8 cellular contexts compared by ENCODE assay signal in the genomic region with DNA sequence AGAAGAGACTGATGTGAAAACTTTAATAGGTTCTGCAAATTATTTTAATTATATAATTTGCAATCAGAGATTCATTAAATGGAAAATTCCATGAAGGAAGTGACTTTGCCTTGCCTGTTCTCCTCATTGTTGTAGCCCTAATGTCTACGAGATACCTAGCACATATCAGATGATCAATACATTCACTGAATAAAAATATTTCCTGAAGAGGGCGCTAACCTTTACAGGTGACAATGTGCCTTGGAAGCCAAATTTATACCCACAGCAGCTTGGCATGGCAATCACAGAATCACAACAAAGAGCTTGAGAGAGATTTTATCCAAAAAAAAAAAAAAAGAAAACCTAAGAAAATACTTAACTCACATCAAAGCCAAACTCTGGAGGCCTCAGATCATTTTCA. TPM values are rescaled to one million over a fixed set of nuclear protein-coding genes. Genes with fewer than 3 reads are reported as not detected.
A peak's percentile ranks its signal among the peaks of the same experiment; 100 is the strongest.
DNase-seq lines count a peak whose midpoint lies in the region; ATAC-seq and TF ChIP-seq lines count a peak whose summit lies in the region.

No MANE protein-coding gene starts in this region.

- no peaks in the 10 kb centered on the region for H3K27me3 Mint-ChIP-seq in chondrocyte (ENCODE audit: low read depth)

- H3K4me1 ChIP-seq in cardiac muscle cell (ENCODE audit: low read depth) (no peaks in the 10 kb centered on the region), smooth muscle cell (ENCODE audit: low read depth) (no peaks in the 10 kb centered on the region)

- H3K27ac ChIP-seq in cardiac muscle cell (no peak overlapping the region), smooth muscle cell (ENCODE audit: low read depth) (no peak overlapping the region)

- H3K4me3 ChIP-seq in cardiac muscle cell, result no peak overlapping the region
- H3K4me3 ChIP-seq in smooth muscle cell, result no peak overlapping the region

- no peak for TF ChIP-seq POLR2A in GM18505 (IDR thresholded peaks at IDR 0.05; ENCODE audit: borderline replicate concordance, extremely low read depth, insufficient read depth, insufficient read length)

- H3K9ac ChIP-seq in smooth muscle cell (ENCODE audit: low read depth), result no peak overlapping the region

- H3K9me3 Mint-ChIP-seq in chondrocyte (ENCODE audit: low read depth), result no peaks in the 10 kb centered on the region

- no peaks in the 10 kb centered on the region for H3K79me2 ChIP-seq in smooth muscle cell (ENCODE audit: low read depth)

- 74% methylated on average over 2 of the region's 2 CpGs for whole genome bisulfite sequencing in smooth muscle cell (ENCODE audit: low lambda C conversion rate)

- H3K9me3 ChIP-seq in cardiac muscle cell (ENCODE audit: low read depth), result no peaks in the 10 kb centered on the region
- no peaks in the 10 kb centered on the region for H3K9me3 ChIP-seq in smooth muscle cell (replicated peaks; ENCODE audit: low read depth)

- no peak overlapping the region for H3K4me2 ChIP-seq in smooth muscle cell

- intact Hi-C loops in left cardiac atrium (cut with DNase I), result no loop called here

- H3K4me1 Mint-ChIP-seq in chondrocyte (ENCODE audit: low read depth), result peaks cover 8% of the 10 kb centered on the region

- no peaks in the 10 kb centered on the region for H3F3A ChIP-seq in smooth muscle cell (ENCODE audit: low read depth)

- no peak overlapping the region for H3K27ac Mint-ChIP-seq in chondrocyte (ENCODE audit: unreplicated experiment)

- ATAC-seq in left cardiac atrium (no peak), esophagus mucosa (no peak), GM18505 (IDR thresholded peaks at IDR 0.05; ENCODE audit: unreplicated experiment) (no peak), HG02870 (IDR thresholded peaks at IDR 0.05; ENCODE audit: unreplicated experiment) (no peak)

- TF ChIP-seq CTCF in cardiac muscle cell (IDR thresholded peaks at IDR 0.05; ENCODE audit: low read depth, low read length) (peak; percentile 18), chondrocyte (IDR thresholded peaks at IDR 0.05) (peak; percentile 72), smooth muscle cell (IDR thresholded peaks at IDR 0.05; ENCODE audit: borderline replicate concordance, insufficient read depth, poor library complexity, severe bottlenecking) (peak; percentile 28)

- H3K36me3 ChIP-seq in cardiac muscle cell, result peaks cover 49% of the 10 kb centered on the region
- no peaks in the 10 kb centered on the region for H3K36me3 ChIP-seq in smooth muscle cell (ENCODE audit: low read depth)

- peaks cover 9% of the 10 kb centered on the region for H3K36me3 Mint-ChIP-seq in chondrocyte (ENCODE audit: low read depth)

- H3K27me3 ChIP-seq in cardiac muscle cell, result no peaks in the 10 kb centered on the region
- H3K27me3 ChIP-seq in smooth muscle cell (ENCODE audit: low read depth), result no peaks in the 10 kb centered on the region

- no peak overlapping the region for H2AFZ ChIP-seq in smooth muscle cell (ENCODE audit: low read depth)

- DNase-seq in cardiac muscle cell (ENCODE audit: low read depth in 1 of 2, low spot score in 1 of 2), result peak; percentile 7 to 59
- DNase-seq in left cardiac atrium, result no peak
- peak; percentile 36 for DNase-seq in NCI-H1436 (lab: John Stamatoyannopoulos, UW)
- no peak for DNase-seq in chondrocyte (ENCODE audit: low spot score)
- no peak for DNase-seq in smooth muscle cell (lab: John Stamatoyannopoulos, UW; ENCODE audit: unreplicated experiment)

- no peaks in the 10 kb centered on the region for H4K20me1 ChIP-seq in smooth muscle cell (ENCODE audit: low read depth)

- no peak overlapping the region for H3K4me3 Mint-ChIP-seq in chondrocyte (ENCODE audit: unreplicated experiment)

RNA-seq across cellular contexts. Expression of a gene that starts 17.4 kb away (rescaled TPM):
- total RNA-seq in cardiac muscle cell (6.7 and 9.4 TPM in 2 replicates), left cardiac atrium (10 to 100 TPM in 1 of 2 donors, 1 to 10 TPM in 1; 6.8 to 11.7 TPM), chondrocyte (6.1 to 10.2 TPM (median 7.6 TPM) in 3 replicates), smooth muscle cell (12.5 and 13.1 TPM in 2 replicates), esophagus mucosa (5.6 TPM)
- polyA plus RNA-seq in cardiac muscle cell (5.6 and 6.5 TPM in 2 replicates), smooth muscle cell (3.8 and 4.3 TPM in 2 replicates)

RNA-seq across cellular contexts. Expression of a gene that starts 36.1 kb away (rescaled TPM):
- total RNA-seq in cardiac muscle cell (43.8 and 53.7 TPM in 2 replicates), left cardiac atrium (10 to 100 TPM; 72.1 to 94.6 TPM), chondrocyte (98.3 to 107 TPM (median 104 TPM) in 3 replicates), smooth muscle cell (93.1 and 101 TPM in 2 replicates), esophagus mucosa (56.1 TPM)
- polyA plus RNA-seq in cardiac muscle cell (154 and 164 TPM in 2 replicates), smooth muscle cell (136 and 139 TPM in 2 replicates)

RNA-seq across cellular contexts. Expression of a gene that starts 42.0 kb away (rescaled TPM):
- total RNA-seq in cardiac muscle cell (33.6 and 55.7 TPM in 2 replicates), left cardiac atrium (100 to 1,000 TPM in 1 of 2 donors, 10 to 100 TPM in 1; 77.5 to 392 TPM), chondrocyte (20.0 to 78.4 TPM (median 71.9 TPM) in 3 replicates), smooth muscle cell (34.2 and 34.5 TPM in 2 replicates), esophagus mucosa (19.1 TPM)
- polyA plus RNA-seq in cardiac muscle cell (42.0 and 91.1 TPM in 2 replicates), smooth muscle cell (59.4 and 63.9 TPM in 2 replicates)

RNA-seq across cellular contexts. Expression of a gene that starts 52.3 kb away (rescaled TPM):
- 0.06 and 0.95 TPM in 2 replicates for total RNA-seq in cardiac muscle cell
- polyA plus RNA-seq in cardiac muscle cell, result 0.24 and 0.30 TPM in 2 replicates
- under 1 TPM in 1 of 2 donors, not detected in 1; 0.15 TPM for total RNA-seq in left cardiac atrium
- total RNA-seq in chondrocyte, result 0.17 TPM in 1 of 3 replicates, not detected in the others
- total RNA-seq in smooth muscle cell, result not detected in 2 replicates
- polyA plus RNA-seq in smooth muscle cell, result 0.08 TPM in 1 of 2 replicates, not detected in the other
- total RNA-seq in esophagus mucosa, result not detected

Comparison
In these comparisons a context has a peak if more than half of its experiments do, and no peak if none do; other contexts are left out.
1. DNase-seq: peak in cardiac muscle cell (2 of 2) and NCI-H1436 (single experiment); none in left cardiac atrium (single experiment), chondrocyte (single experiment) and smooth muscle cell (single experiment).
2. CTCF ChIP-seq: peak in every context shown above with its lines; median percentile 72 in chondrocyte; 28 in smooth muscle cell; 18 in cardiac muscle cell.